ENCODE assay signal across 1 cellular context in genomic region chr6:73722318-73723060, GRCh38.
TF ChIP-seq lines count a peak whose summit lies in the region.

No MANE protein-coding gene starts in this region.

TF ChIP-seq in GM12878, 131 proteins besides CTCF, POLR2A, EP300 and RAD21 (continued from another document and continues in another):
- TF ChIP-seq BCLAF1 (IDR thresholded peaks at IDR 0.05) (no peak), SKIL (IDR thresholded peaks at IDR 0.05; ENCODE audit: low read depth, poor library complexity, severe bottlenecking) (peak; percentile 45), ASH2L (IDR thresholded peaks at IDR 0.05; ENCODE audit: borderline replicate concordance, low read depth) (no peak), EZH2 (IDR thresholded peaks at IDR 0.05; ENCODE audit: borderline replicate concordance, control insufficient read depth, low read depth, low read length) (no peak), PRDM15 (CRISPR knock-in tag; IDR thresholded peaks at IDR 0.05) (no peak), NR2F1 (conservative IDR thresholded peaks at IDR 0.05) (no peak), NKRF (conservative IDR thresholded peaks at IDR 0.05) (no peak), ZNF592 (IDR thresholded peaks at IDR 0.05) (no peak), PKNOX1 (IDR thresholded peaks at IDR 0.05) (no peak), SMARCA5 (IDR thresholded peaks at IDR 0.05) (no peak), KAT2A (conservative IDR thresholded peaks at IDR 0.05; ENCODE audit: control insufficient read depth, low read depth, low read length) (no peak), IKZF1 (conservative IDR thresholded peaks at IDR 0.05) (no peak), ATF7 (IDR thresholded peaks at IDR 0.05; ENCODE audit: low read depth) (peak; percentile 67), SIN3A (IDR thresholded peaks at IDR 0.05; ENCODE audit: low read depth, low read length) (no peak), YY1 (IDR thresholded peaks at IDR 0.05; ENCODE audit: low read depth, low read length) (no peak), ZBTB11 (CRISPR knock-in tag; IDR thresholded peaks at IDR 0.05) (no peak), CEBPZ (IDR thresholded peaks at IDR 0.05; ENCODE audit: low read depth, low read length) (no peak), YBX1 (IDR thresholded peaks at IDR 0.05) (no peak), MAX (IDR thresholded peaks at IDR 0.05; ENCODE audit: low read depth, low read length) (no peak), CBFB (IDR thresholded peaks at IDR 0.05; ENCODE audit: low read depth) (0 out of 2 replicates have a peak, but pooled peaks have one; percentile 37), ATF2 (IDR thresholded peaks at IDR 0.05; ENCODE audit: low read length) (no peak), USF1 (IDR thresholded peaks at IDR 0.05; ENCODE audit: borderline replicate concordance, extremely low read length, insufficient read depth, low read depth, low read length) (no peak), ZNF24 (IDR thresholded peaks at IDR 0.05) (no peak), CHD4 (IDR thresholded peaks at IDR 0.05) (no peak)
